15 cellular contexts compared by ENCODE assay signal in the genomic region with DNA sequence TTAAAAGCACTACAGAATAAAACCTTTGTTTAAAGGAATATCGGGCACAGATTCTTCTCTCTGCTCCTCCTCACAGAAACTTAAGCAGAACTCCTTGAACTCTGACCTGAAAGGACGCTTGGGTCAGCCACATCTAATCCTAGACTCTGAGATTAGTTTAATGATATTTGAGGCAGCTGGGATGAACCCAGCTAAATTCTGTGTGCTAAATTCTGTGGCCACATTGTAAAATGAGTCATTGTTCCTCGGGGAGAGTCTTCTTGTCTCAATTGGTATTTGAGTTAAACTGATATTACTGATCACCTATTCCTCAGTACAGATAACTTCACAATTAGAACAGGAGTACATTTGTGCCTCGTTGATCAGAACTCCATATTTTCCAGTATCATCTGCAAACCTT. TPM values are rescaled to one million over a fixed set of nuclear protein-coding genes. Genes with fewer than 3 reads are reported as not detected.
DNase-seq lines count a peak whose midpoint lies in the region; TF ChIP-seq lines count a peak whose summit lies in the region.
"Had no signal": no experiment of that assay in that cellular context is flagged by ENCODE, and none has a peak within 500 bp of the region (broad histone marks: within the 10 kb centered on the region; RNA-seq: fewer than 3 reads in every experiment).

No MANE protein-coding gene starts in this region.

- H3F3A ChIP-seq in smooth muscle cell (ENCODE audit: low read depth) = no peaks in the 10 kb centered on the region

- TF ChIP-seq CTCF in fibroblast of villous mesenchyme (IDR thresholded peaks at IDR 0.05; ENCODE audit: insufficient read depth, low read depth, low read length) (no peak), smooth muscle cell (IDR thresholded peaks at IDR 0.05; ENCODE audit: borderline replicate concordance, insufficient read depth, poor library complexity, severe bottlenecking) (no peak)

- H4K20me1 ChIP-seq in smooth muscle cell (ENCODE audit: low read depth) = no peaks in the 10 kb centered on the region
- H4K20me1 ChIP-seq: BLaER1 treated with 17β-estradiol and CSF1 and Interleukin-3, amounts not matched to agents 10 nM and 100 nM had no signal

- H3K9ac ChIP-seq in smooth muscle cell (ENCODE audit: low read depth) = no peak overlapping the region
- H3K9ac ChIP-seq: BLaER1 treated with 17β-estradiol and CSF1 and Interleukin-3, amounts not matched to agents 10 nM and 100 nM had no signal

- H3K27ac ChIP-seq in SJCRH30 (peak overlapping the region; percentile 32; the same call in 1 of the 2 replicates), smooth muscle cell (ENCODE audit: low read depth) (no peak overlapping the region)
- H3K27ac ChIP-seq: BLaER1 treated with 17β-estradiol and CSF1 and Interleukin-3, amounts not matched to agents 10 nM and 100 nM; thyroid gland had no signal

- DNase-seq in HCEC 1CT (peak; percentile 63), SJCRH30 (peak; percentile 18 to 55), fibroblast of villous mesenchyme (ENCODE audit: low read depth) (peak; percentile 6), smooth muscle cell (lab: John Stamatoyannopoulos, UW; ENCODE audit: unreplicated experiment) (no peak), NCI-H2171 (lab: John Stamatoyannopoulos, UW) (no peak), NCI-H510A (lab: John Stamatoyannopoulos, UW) (no peak)
- no peak for DNase-seq in activated CD4-positive, CD25-positive, alpha-beta regulatory T cell (lab: John Stamatoyannopoulos, UW)
- DNase-seq in activated CD4-positive, alpha-beta T cell treated with anti-CD3 and anti-CD28 coated beads for 48 hours = no peak
- DNase-seq: activated naive CD8-positive, alpha-beta T cell treated with anti-CD3 and anti-CD28 coated beads, Interleukin-2, amount 50 U/mL, for 24 hours; mucosa of descending colon; NCI-H187 treated with DMSO at 0.1 percent for 48 hours; NCI-H446 treated with DMSO at 0.1 percent for 48 hours; stimulated activated naive B cell treated with anti-CD40 and anti-IgM and Interleukin-4, amounts not matched to agents 10 μg/mL and 1 μg/mL and 100 μg/mL, for 72 hours; thyroid gland had no signal

- no peaks in the 10 kb centered on the region for H3K9me3 ChIP-seq in SJCRH30 (replicated peaks)
- no peaks in the 10 kb centered on the region for H3K9me3 ChIP-seq in smooth muscle cell (replicated peaks; ENCODE audit: low read depth)
- H3K9me3 ChIP-seq: BLaER1 treated with 17β-estradiol and CSF1 and Interleukin-3, amounts not matched to agents 10 nM and 100 nM; mucosa of descending colon; thyroid gland had no signal

- peak overlapping the region; percentile 19 for H3K4me2 ChIP-seq in smooth muscle cell
- H3K4me2 ChIP-seq: BLaER1 treated with 17β-estradiol and CSF1 and Interleukin-3, amounts not matched to agents 10 nM and 100 nM had no signal

- peaks cover 2% of the 10 kb centered on the region; the same call in 1 of the 2 replicates for H3K36me3 ChIP-seq in SJCRH30
- no peaks in the 10 kb centered on the region for H3K36me3 ChIP-seq in smooth muscle cell (ENCODE audit: low read depth)
- H3K36me3 ChIP-seq: BLaER1 treated with 17β-estradiol and CSF1 and Interleukin-3, amounts not matched to agents 10 nM and 100 nM; thyroid gland had no signal

- no peak overlapping the region for H2AFZ ChIP-seq in smooth muscle cell (ENCODE audit: low read depth)

- 22% methylated on average over 4 of the region's 4 CpGs for WGBS in smooth muscle cell (ENCODE audit: low lambda C conversion rate)

- H3K4me1 ChIP-seq in SJCRH30 (peaks cover 17% of the 10 kb centered on the region), smooth muscle cell (ENCODE audit: low read depth) (no peaks in the 10 kb centered on the region)
- H3K4me1 ChIP-seq: BLaER1 treated with 17β-estradiol and CSF1 and Interleukin-3, amounts not matched to agents 10 nM and 100 nM; thyroid gland had no signal

- H3K4me3 ChIP-seq in SJCRH30 (no peak overlapping the region), fibroblast of villous mesenchyme (ENCODE audit: low read depth, low read length) (no peak overlapping the region), smooth muscle cell (no peak overlapping the region)
- H3K4me3 ChIP-seq: BLaER1 treated with 17β-estradiol and CSF1 and Interleukin-3, amounts not matched to agents 10 nM and 100 nM; mucosa of descending colon; thyroid gland had no signal

- H3K27me3 ChIP-seq in SJCRH30 = no peaks in the 10 kb centered on the region
- H3K27me3 ChIP-seq in smooth muscle cell (ENCODE audit: low read depth) = no peaks in the 10 kb centered on the region
- H3K27me3 ChIP-seq: BLaER1 treated with 17β-estradiol and CSF1 and Interleukin-3, amounts not matched to agents 10 nM and 100 nM; thyroid gland had no signal

- H3K79me2 ChIP-seq in smooth muscle cell (ENCODE audit: low read depth) = no peaks in the 10 kb centered on the region

RNA-seq across cellular contexts. Expression of a gene that starts 47.6 kb away (rescaled TPM):
- 13.3 and 14.8 TPM in 2 replicates for total RNA-seq in SJCRH30 (2014; rRNA removed; shearing (Covaris generic))
- total RNA-seq in fibroblast of villous mesenchyme (13.0 and 15.1 TPM in 2 replicates), smooth muscle cell (2.0 and 12.5 TPM in 2 replicates)
- 0.47 and 0.73 TPM in 2 replicates for polyA plus RNA-seq in smooth muscle cell

Comparison
In these comparisons a context has a peak if more than half of its experiments do, and no peak if none do; other contexts are left out.
1. DNase-seq: peak in HCEC 1CT (single experiment), SJCRH30 (2 of 2) and fibroblast of villous mesenchyme (single experiment); none in smooth muscle cell (single experiment), activated CD4-positive, CD25-positive, alpha-beta regulatory T cell (0 of 4), NCI-H2171 (single experiment), NCI-H510A (single experiment) and activated CD4-positive, alpha-beta T cell treated with anti-CD3 and anti-CD28 coated beads for 48 hours (single experiment).